ENCODE assay signal across 29 cellular contexts in genomic region chr15:60043744-60044435, GRCh38. TPM values are rescaled to one million over a fixed set of nuclear protein-coding genes. Genes with fewer than 3 reads are reported as not detected.
A peak's percentile ranks its signal among the peaks of the same experiment; 100 is the strongest.
DNase-seq lines count a peak whose midpoint lies in the region; ATAC-seq lines count a peak whose summit lies in the region.
"Had no signal": no experiment of that assay in that cellular context is flagged by ENCODE, and none has a peak within 500 bp of the region (broad histone marks: within the 10 kb centered on the region; RNA-seq: fewer than 3 reads in every experiment).

No MANE protein-coding gene starts in this region.

- H3K9me3 Mint-ChIP-seq in T-helper 1 cell treated with Interleukin-12 subunit alpha and Interleukin-12 subunit beta and Interleukin-4 antibody, amounts not matched to agents 30 μg/mL and 1 μg/mL, for 36 hours, result no peaks in the 10 kb centered on the region
- no peaks in the 10 kb centered on the region for H3K9me3 Mint-ChIP-seq in stimulated activated naive CD8-positive, alpha-beta T cell treated with anti-CD3 and anti-CD28 coated beads, Interleukin-15, amount 100 ng/mL, for 72 hours
- peaks cover 6% of the 10 kb centered on the region for H3K9me3 Mint-ChIP-seq in activated T-helper 2 cell treated with anti-CD3 and anti-CD28 coated beads, Interferon-gamma antibody, Interleukin-2, Interleukin-4, amounts not matched to agents 10 μg/mL and 5 μg/mL and 100 μg/mL, durations not matched to agents 14 hours and 24 hours and 36 hours
- H3K9me3 Mint-ChIP-seq in stimulated activated effector memory CD8-positive, alpha-beta T cell treated with anti-CD3 and anti-CD28 coated beads, Interleukin-12 subunit alpha, Interleukin-12 subunit beta, amount 100 ng/mL, for 72 hours, result no peaks in the 10 kb centered on the region
- H3K9me3 Mint-ChIP-seq: activated naive CD4-positive, alpha-beta T cell treated with anti-CD3 and anti-CD28 coated beads, Interleukin-2, amount 50 U/mL, for 72 hours; T-cell had no signal

- ATAC-seq in stimulated activated naive CD8-positive, alpha-beta T cell treated with anti-CD3 and anti-CD28 coated beads, Interleukin-15, amount 100 ng/mL, for 72 hours, result no peak
- no peak for ATAC-seq in stimulated activated naive CD8-positive, alpha-beta T cell treated with anti-CD3 and anti-CD28 coated beads, Interleukin-15, Interleukin-2, amounts not matched to agents 100 U/mL and 50 U/mL, for 24 hours
- no peak for ATAC-seq in stimulated activated effector memory CD8-positive, alpha-beta T cell treated with anti-CD3 and anti-CD28 coated beads, Interleukin-12 subunit alpha, Interleukin-12 subunit beta, amount 100 ng/mL, for 72 hours
- ATAC-seq: left lobe of liver had no signal

- intact Hi-C loops in activated T-helper 2 cell treated with anti-CD3 and anti-CD28 coated beads, Interferon-gamma antibody, Interleukin-2, Interleukin-4, amounts not matched to agents 10 μg/mL and 5 μg/mL and 100 μg/mL, durations not matched to agents 14 hours and 24 hours and 36 hours (cut with micrococcal nuclease), result loop anchor here (1.0 to 2.0 kb wide), 6 partner anchors 26 to 125 kb away; no protein-coding TSS in a partner anchor

- no peak for DNase-seq in T-helper 1 cell
- DNase-seq in stimulated activated naive CD8-positive, alpha-beta T cell treated with anti-CD3 and anti-CD28 coated beads, Interleukin-15, amount 100 ng/mL, for 72 hours, result no peak
- DNase-seq in stimulated activated naive CD8-positive, alpha-beta T cell treated with anti-CD3 and anti-CD28 coated beads, Interleukin-15, Interleukin-2, amounts not matched to agents 100 U/mL and 50 U/mL, for 24 hours, result no peak
- DNase-seq in activated T-helper 2 cell treated with anti-CD3 and anti-CD28 coated beads, Interferon-gamma antibody, Interleukin-2, Interleukin-4, amounts not matched to agents 10 μg/mL and 5 μg/mL and 100 μg/mL, durations not matched to agents 14 hours and 24 hours and 36 hours (ENCODE audit: low spot score), result no peak
- DNase-seq in stimulated activated effector memory CD8-positive, alpha-beta T cell treated with anti-CD3 and anti-CD28 coated beads, Interleukin-12 subunit alpha, Interleukin-12 subunit beta, amount 100 ng/mL, for 72 hours (ENCODE audit: low spot score in 2 of 2), result no peak
- DNase-seq in Ammon's horn (ENCODE audit: low spot score), result no peak
- DNase-seq in A172 (ENCODE audit: low spot score), result no peak
- DNase-seq: aorta; colonic mucosa; effector CD8-positive, alpha-beta T cell; GF-D8; glutamatergic neuron; IMR-90; NCI-H1105; NCI-H1930; NCI-H2171 treated with DMSO at 0.1 percent for 48 hours; NCI-H510A; OCI-M1; stimulated activated naive CD4-positive, alpha-beta T cell treated with Interleukin-2 at 50 U/mL for 16 hours; T-cell; testis had no signal

- peaks cover 17% of the 10 kb centered on the region for H3K4me1 Mint-ChIP-seq in T-helper 1 cell treated with Interleukin-12 subunit alpha and Interleukin-12 subunit beta and Interleukin-4 antibody, amounts not matched to agents 30 μg/mL and 1 μg/mL, for 36 hours (ENCODE audit: low read depth)
- H3K4me1 Mint-ChIP-seq in stimulated activated naive CD8-positive, alpha-beta T cell treated with anti-CD3 and anti-CD28 coated beads, Interleukin-15, amount 100 ng/mL, for 72 hours, result peaks cover 22% of the 10 kb centered on the region
- H3K4me1 Mint-ChIP-seq in activated T-helper 2 cell treated with anti-CD3 and anti-CD28 coated beads, Interferon-gamma antibody, Interleukin-2, Interleukin-4, amounts not matched to agents 10 μg/mL and 5 μg/mL and 100 μg/mL, durations not matched to agents 14 hours and 24 hours and 36 hours (ENCODE audit: low read depth), result peaks cover 24% of the 10 kb centered on the region
- H3K4me1 Mint-ChIP-seq in stimulated activated effector memory CD8-positive, alpha-beta T cell treated with anti-CD3 and anti-CD28 coated beads, Interleukin-12 subunit alpha, Interleukin-12 subunit beta, amount 100 ng/mL, for 72 hours, result peaks cover 15% of the 10 kb centered on the region

- peaks cover 2% of the 10 kb centered on the region for H3K36me3 Mint-ChIP-seq in T-helper 1 cell treated with Interleukin-12 subunit alpha and Interleukin-12 subunit beta and Interleukin-4 antibody, amounts not matched to agents 30 μg/mL and 1 μg/mL, for 36 hours (ENCODE audit: low read depth)
- no peaks in the 10 kb centered on the region for H3K36me3 Mint-ChIP-seq in activated T-helper 2 cell treated with anti-CD3 and anti-CD28 coated beads, Interferon-gamma antibody, Interleukin-2, Interleukin-4, amounts not matched to agents 10 μg/mL and 5 μg/mL and 100 μg/mL, durations not matched to agents 14 hours and 24 hours and 36 hours (ENCODE audit: low read depth)
- no peaks in the 10 kb centered on the region for H3K36me3 Mint-ChIP-seq in stimulated activated effector memory CD8-positive, alpha-beta T cell treated with anti-CD3 and anti-CD28 coated beads, Interleukin-12 subunit alpha, Interleukin-12 subunit beta, amount 100 ng/mL, for 72 hours
- H3K36me3 Mint-ChIP-seq: activated naive CD4-positive, alpha-beta T cell treated with anti-CD3 and anti-CD28 coated beads, Interleukin-2, amount 50 U/mL, for 72 hours; T-cell had no signal

- no peak overlapping the region for H3K4me3 Mint-ChIP-seq in T-helper 1 cell treated with Interleukin-12 subunit alpha and Interleukin-12 subunit beta and Interleukin-4 antibody, amounts not matched to agents 30 μg/mL and 1 μg/mL, for 36 hours
- peak overlapping the region in 1 of 2 donors; percentile 56 for H3K4me3 Mint-ChIP-seq in stimulated activated naive CD8-positive, alpha-beta T cell treated with anti-CD3 and anti-CD28 coated beads, Interleukin-15, amount 100 ng/mL, for 72 hours
- H3K4me3 Mint-ChIP-seq in activated T-helper 2 cell treated with anti-CD3 and anti-CD28 coated beads, Interferon-gamma antibody, Interleukin-2, Interleukin-4, amounts not matched to agents 10 μg/mL and 5 μg/mL and 100 μg/mL, durations not matched to agents 14 hours and 24 hours and 36 hours (ENCODE audit: low read depth), result peak overlapping the region; percentile 7
- H3K4me3 Mint-ChIP-seq in stimulated activated effector memory CD8-positive, alpha-beta T cell treated with anti-CD3 and anti-CD28 coated beads, Interleukin-12 subunit alpha, Interleukin-12 subunit beta, amount 100 ng/mL, for 72 hours, result peak overlapping the region; percentile 30
- H3K4me3 Mint-ChIP-seq: T-cell had no signal

- H3K27me3 Mint-ChIP-seq in T-helper 1 cell treated with Interleukin-12 subunit alpha and Interleukin-12 subunit beta and Interleukin-4 antibody, amounts not matched to agents 30 μg/mL and 1 μg/mL, for 36 hours (ENCODE audit: low read depth), result no peaks in the 10 kb centered on the region
- peaks cover 50% of the 10 kb centered on the region for H3K27me3 Mint-ChIP-seq in stimulated activated naive CD8-positive, alpha-beta T cell treated with anti-CD3 and anti-CD28 coated beads, Interleukin-15, amount 100 ng/mL, for 72 hours
- no peaks in the 10 kb centered on the region for H3K27me3 Mint-ChIP-seq in activated T-helper 2 cell treated with anti-CD3 and anti-CD28 coated beads, Interferon-gamma antibody, Interleukin-2, Interleukin-4, amounts not matched to agents 10 μg/mL and 5 μg/mL and 100 μg/mL, durations not matched to agents 14 hours and 24 hours and 36 hours (ENCODE audit: low read depth)

- H3K27ac Mint-ChIP-seq in T-helper 1 cell treated with Interleukin-12 subunit alpha and Interleukin-12 subunit beta and Interleukin-4 antibody, amounts not matched to agents 30 μg/mL and 1 μg/mL, for 36 hours, result peak overlapping the region; percentile 70
- peak overlapping the region; percentile 25 to 30 for H3K27ac Mint-ChIP-seq in stimulated activated naive CD8-positive, alpha-beta T cell treated with anti-CD3 and anti-CD28 coated beads, Interleukin-15, amount 100 ng/mL, for 72 hours
- H3K27ac Mint-ChIP-seq in activated T-helper 2 cell treated with anti-CD3 and anti-CD28 coated beads, Interferon-gamma antibody, Interleukin-2, Interleukin-4, amounts not matched to agents 10 μg/mL and 5 μg/mL and 100 μg/mL, durations not matched to agents 14 hours and 24 hours and 36 hours, result peak overlapping the region; percentile 77
- H3K27ac Mint-ChIP-seq in stimulated activated effector memory CD8-positive, alpha-beta T cell treated with anti-CD3 and anti-CD28 coated beads, Interleukin-12 subunit alpha, Interleukin-12 subunit beta, amount 100 ng/mL, for 72 hours, result no peak overlapping the region

RNA-seq across cellular contexts. Expression of gene FOXB1, which starts 39.8 kb away (rescaled TPM):
- 11.8 and 12.7 TPM in 2 replicates for total RNA-seq in activated T-helper 2 cell treated with anti-CD3 and anti-CD28 coated beads, Interferon-gamma antibody, Interleukin-2, Interleukin-4, amounts not matched to agents 10 μg/mL and 5 μg/mL and 100 μg/mL, durations not matched to agents 14 hours and 24 hours and 36 hours
- total RNA-seq in A172 (2014; rRNA removed; shearing (Covaris generic)), result not detected in 2 replicates
- total RNA-seq: aorta, cardiac septum, colonic mucosa, epithelial cell of proximal tubule, IMR-90, left lobe of liver, right atrium auricular region, SJSA1, smooth muscle cell had no signal

Comparison
In these comparisons a context has a peak if more than half of its experiments do, and no peak if none do; other contexts are left out.
1. RNA of gene FOXB1, which starts 39.8 kb away (total RNA-seq): 11.8 to 12.7 TPM in activated T-helper 2 cell treated with anti-CD3 and anti-CD28 coated beads, Interferon-gamma antibody, Interleukin-2, Interleukin-4, amounts not matched to agents 10 μg/mL and 5 μg/mL and 100 μg/mL, durations not matched to agents 14 hours and 24 hours and 36 hours; not detected in A172; every median in the first group is over 10 times any median in the second.